17 cellular contexts compared by ENCODE assay signal in genomic region chr9:133976191-133976861, GRCh38. TPM values are rescaled to one million over a fixed set of nuclear protein-coding genes. Genes with fewer than 3 reads are reported as not detected.
DNase-seq lines count a peak whose midpoint lies in the region; ATAC-seq and TF ChIP-seq lines count a peak whose summit lies in the region.
"Had no signal": no experiment of that assay in that cellular context is flagged by ENCODE, and none has a peak within 500 bp of the region (broad histone marks: within the 10 kb centered on the region; RNA-seq: fewer than 3 reads in every experiment).

No MANE protein-coding gene starts in this region.

- TF ChIP-seq POLR2A in right lobe of liver (IDR thresholded peaks at IDR 0.05) (no peak), spleen (IDR thresholded peaks at IDR 0.05) (no peak)

- no peaks in the 10 kb centered on the region for H3K27me3 ChIP-seq in SK-N-SH (ENCODE audit: insufficient read depth)
- no peaks in the 10 kb centered on the region for H3K27me3 ChIP-seq in SJSA1 (replicated peaks)
- no peaks in the 10 kb centered on the region for H3K27me3 ChIP-seq in right lobe of liver
- peaks cover 0 to 4% (median 0%) of the 10 kb centered on the region in 7 donors for H3K27me3 ChIP-seq in spleen (replicated peaks in 1 of 7)

- no peak overlapping the region for H3K9ac ChIP-seq in SK-N-SH
- H3K9ac ChIP-seq: GM23248 had no signal

- H3K4me1 ChIP-seq in SK-N-SH (ENCODE audit: control insufficient read depth in 1 of 2, insufficient read depth in 2 of 2, low read depth in 1 of 2, low read length in 1 of 2) (peaks cover 0 to 57% of the 10 kb centered on the region in 2 experiments; a peak in 1 of 4 replicates), SJSA1 (replicated peaks) (peaks cover 98% of the 10 kb centered on the region), right lobe of liver (peaks cover 0 to 84% (median 42%) of the 10 kb centered on the region in 4 donors), spleen (peaks cover 29 to 97% (median 62%) of the 10 kb centered on the region in 6 donors)

- H3K4me3 ChIP-seq in SK-N-SH (ENCODE audit: low read depth in 2 of 2, low read length in 1 of 2) (no peak overlapping the region), SJSA1 (no peak overlapping the region), right lobe of liver (no peak overlapping the region), spleen (no peak overlapping the region)
- H3K4me3 ChIP-seq: GM23248 had no signal

- DNase-seq in SK-N-SH (peak; percentile 27), SJSA1 (ENCODE audit: low read depth in 1 of 2, low spot score in 2 of 2) (no peak), right lobe of liver (peak; percentile 4 to 30 (median 20)), spleen (peak; percentile 34), NCI-H2029 treated with DMSO at 0.1 percent for 48 hours (lab: John Stamatoyannopoulos, UW) (no peak)
- DNase-seq: AML-193, DND-41, GM23248, NCI-H1105, NCI-H2081 treated with DMSO at 0.1 percent for 48 hours, SHP77 had no signal

- H3K9me2 ChIP-seq in SK-N-SH: no peaks in the 10 kb centered on the region

- peaks cover 4% of the 10 kb centered on the region for H3F3A ChIP-seq in SK-N-SH (replicated peaks; ENCODE audit: insufficient read depth)

- CTCF ChIA-PET in SK-N-SH (lab: Yijun Ruan, JAX): interaction anchor here (1.0 to 1.9 kb wide), 3 partner anchors 19 to 194 kb away, joined by 3 to 7 read pairs (median 6); no protein-coding TSS in a partner anchor

- no peaks in the 10 kb centered on the region for H3K9me3 ChIP-seq in SK-N-SH
- no peaks in the 10 kb centered on the region for H3K9me3 ChIP-seq in SJSA1 (replicated peaks)
- no peaks in the 10 kb centered on the region for H3K9me3 ChIP-seq in right lobe of liver
- H3K9me3 ChIP-seq in spleen: no peaks in the 10 kb centered on the region

- H3K36me3 ChIP-seq in SK-N-SH (replicated peaks in 1 of 2; ENCODE audit: control insufficient read depth in 1 of 2, insufficient read depth in 2 of 2, low read length in 1 of 2) (no peaks in the 10 kb centered on the region), SJSA1 (peaks cover 28% of the 10 kb centered on the region), right lobe of liver (no peaks in the 10 kb centered on the region), spleen (no peaks in the 10 kb centered on the region)

- 93% methylated on average over 15 of the region's 17 CpGs for WGBS in SK-N-SH (ENCODE audit: low lambda C conversion rate)
- WGBS in right lobe of liver (ENCODE audit: insufficient coverage, low coverage, low lambda C conversion rate, missing lambda C conversion rate): 94% methylated on average over 12 of the region's 17 CpGs
- WGBS in spleen, 5 donors: 89 to 94% (median 91%) methylated on average over 13 to 17 of the region's 17 CpGs

- no peak for TF ChIP-seq RAD21 in SK-N-SH (IDR thresholded peaks at IDR 0.05; ENCODE audit: low read length)

- peaks cover 100% of the 10 kb centered on the region for H4K20me1 ChIP-seq in SK-N-SH (ENCODE audit: insufficient read depth)

- TF ChIP-seq CTCF in SK-N-SH (IDR thresholded peaks at IDR 0.05) (no peak), right lobe of liver (IDR thresholded peaks at IDR 0.05) (no peak), spleen (IDR thresholded peaks at IDR 0.05 in 8 of 11, conservative IDR thresholded peaks at IDR 0.05 in 3 of 11) (no peak)

- peaks cover 100% of the 10 kb centered on the region for H3K79me2 ChIP-seq in SK-N-SH (ENCODE audit: insufficient read depth)

- ATAC-seq in SK-N-SH treated with all-trans-retinoic acid at 6 μM for 48 hours: no peak
- no peak for ATAC-seq in right lobe of liver
- no peak for ATAC-seq in HG02642 (IDR thresholded peaks at IDR 0.05; ENCODE audit: poor library complexity, unreplicated experiment)
- ATAC-seq in GM18868 (IDR thresholded peaks at IDR 0.05; ENCODE audit: unreplicated experiment): no peak
- ATAC-seq: HCT116, Panc1 had no signal

- POLR2A ChIA-PET in SK-N-SH (lab: Yijun Ruan, JAX): no interaction called here

- H2AFZ ChIP-seq in SK-N-SH (ENCODE audit: low read depth): no peak overlapping the region
- H2AFZ ChIP-seq: GM23248 had no signal

- no peak for TF ChIP-seq EP300 in SK-N-SH (IDR thresholded peaks at IDR 0.05; ENCODE audit: borderline replicate concordance in 1 of 2, low read depth in 1 of 2, low read length in 1 of 2)

- H3K4me2 ChIP-seq in SK-N-SH: no peak overlapping the region

- intact Hi-C loops in right lobe of liver (cut with DNase I): loop anchor here in 1 of 2 donors (10.0 kb wide), 1 partner anchor 92 kb away; no protein-coding TSS in a partner anchor
- intact Hi-C loops in spleen (cut with DNase I; ENCODE audit: low total_unique reads): no loop called here

- H3K27ac ChIP-seq in SK-N-SH (ENCODE audit: low read depth in 2 of 2, low read length in 1 of 2) (no peak overlapping the region), SJSA1 (peak overlapping the region; percentile 20; the same call in 1 of the 2 replicates), right lobe of liver (no peak overlapping the region), spleen (no peak overlapping the region)
- H3K27ac ChIP-seq: 22Rv1, GM23248 had no signal

TF ChIP-seq in SK-N-SH, 30 proteins besides CTCF, POLR2A, EP300 and RAD21 (continues in another document):
- no peak for TF ChIP-seq SMC3 (IDR thresholded peaks at IDR 0.05; ENCODE audit: low read depth, low read length)
- no peak for TF ChIP-seq GABPA (IDR thresholded peaks at IDR 0.05; ENCODE audit: low read depth)
- no peak for TF ChIP-seq NFIC (IDR thresholded peaks at IDR 0.05; ENCODE audit: borderline replicate concordance)
- no peak for TF ChIP-seq RXRA (IDR thresholded peaks at IDR 0.05; ENCODE audit: borderline replicate concordance, low read depth)
- no peak for TF ChIP-seq TCF12 (IDR thresholded peaks at IDR 0.05)
- no peak for TF ChIP-seq FOSL2 (IDR thresholded peaks at IDR 0.05; ENCODE audit: borderline replicate concordance, low read depth)
- TF ChIP-seq FOXM1 (IDR thresholded peaks at IDR 0.05; ENCODE audit: low read depth): no peak
- no peak for TF ChIP-seq USF2 (IDR thresholded peaks at IDR 0.05; ENCODE audit: borderline replicate concordance, low read depth, low read length)
- TF ChIP-seq RFX5 (IDR thresholded peaks at IDR 0.05; ENCODE audit: low read length): no peak
- no peak for TF ChIP-seq TEAD4 (IDR thresholded peaks at IDR 0.05; ENCODE audit: borderline replicate concordance, insufficient read depth)
- no peak for TF ChIP-seq MXI1 (IDR thresholded peaks at IDR 0.05; ENCODE audit: low read depth, low read length)
- no peak for TF ChIP-seq MAX (IDR thresholded peaks at IDR 0.05; ENCODE audit: low read depth)

TF ChIP-seq in SK-N-SH treated with all-trans-retinoic acid at 6 μM for 48 hours, 23 proteins besides CTCF, POLR2A, EP300 and RAD21 (continues in another document):
- TF ChIP-seq POU6F1 (CRISPR knock-in tag; IDR thresholded peaks at IDR 0.05; ENCODE audit: borderline replicate concordance, low read depth) (no peak), ARNTL (CRISPR knock-in tag; IDR thresholded peaks at IDR 0.05; ENCODE audit: borderline replicate concordance, low read depth) (no peak), RARB (CRISPR knock-in tag; IDR thresholded peaks at IDR 0.05) (no peak), PATZ1 (CRISPR knock-in tag; IDR thresholded peaks at IDR 0.05; ENCODE audit: borderline replicate concordance) (no peak)

RNA-seq across cellular contexts. Expression of gene VAV2, which starts 15.8 kb away (rescaled TPM):
- polyA plus RNA-seq in SK-N-SH (2012; rRNA removed): 12.9 and 14.9 TPM in 2 replicates
- 9.1 and 12.6 TPM in 2 replicates for polyA plus RNA-seq in SK-N-SH (2012; cell fraction: cytosol; rRNA removed)
- 23.3 and 24.1 TPM in 2 replicates for polyA plus RNA-seq in SK-N-SH (2012; cell fraction: nucleus; rRNA removed)
- 12.2 and 25.0 TPM in 2 replicates for total RNA-seq in SJSA1 (2014; rRNA removed; shearing (Covaris generic))
- 10 to 100 TPM; 30.1 to 44.3 (median 34.9) TPM for total RNA-seq in right lobe of liver
- total RNA-seq in spleen: 10 to 100 TPM; 17.9 to 39.2 (median 31.3) TPM
- 10 to 100 TPM; 14.2 to 25.0 (median 15.0) TPM for polyA plus RNA-seq in spleen

RNA-seq across cellular contexts. Expression of gene BRD3OS, which starts 49.0 kb away (rescaled TPM):
- 21.6 and 23.1 TPM in 2 replicates for polyA plus RNA-seq in SK-N-SH (2012; rRNA removed)
- polyA plus RNA-seq in SK-N-SH (2012; cell fraction: cytosol; rRNA removed): 22.9 and 26.1 TPM in 2 replicates
- 17.2 and 19.8 TPM in 2 replicates for polyA plus RNA-seq in SK-N-SH (2012; cell fraction: nucleus; rRNA removed)
- total RNA-seq in SJSA1 (2014; rRNA removed; shearing (Covaris generic)): 4.0 and 9.2 TPM in 2 replicates
- total RNA-seq in right lobe of liver: 1 to 10 TPM; 3.2 to 8.1 (median 5.9) TPM
- total RNA-seq in spleen: 10 to 100 TPM in 5 of 7 donors, 1 to 10 TPM in 2; 9.5 to 13.2 (median 11.3) TPM
- 10 to 100 TPM in 1 of 3 donors, 1 to 10 TPM in 2; 6.9 to 10.2 (median 9.8) TPM for polyA plus RNA-seq in spleen

Comparison
In these comparisons a context has a peak if more than half of its experiments do, and no peak if none do; other contexts are left out.
1. DNase-seq: peak in SK-N-SH (single experiment), right lobe of liver (3 of 3) and spleen (single experiment); none in SJSA1 (0 of 2) and NCI-H2029 treated with DMSO at 0.1 percent for 48 hours (single experiment).